8 cellular contexts compared by ENCODE assay signal in the genomic region with DNA sequence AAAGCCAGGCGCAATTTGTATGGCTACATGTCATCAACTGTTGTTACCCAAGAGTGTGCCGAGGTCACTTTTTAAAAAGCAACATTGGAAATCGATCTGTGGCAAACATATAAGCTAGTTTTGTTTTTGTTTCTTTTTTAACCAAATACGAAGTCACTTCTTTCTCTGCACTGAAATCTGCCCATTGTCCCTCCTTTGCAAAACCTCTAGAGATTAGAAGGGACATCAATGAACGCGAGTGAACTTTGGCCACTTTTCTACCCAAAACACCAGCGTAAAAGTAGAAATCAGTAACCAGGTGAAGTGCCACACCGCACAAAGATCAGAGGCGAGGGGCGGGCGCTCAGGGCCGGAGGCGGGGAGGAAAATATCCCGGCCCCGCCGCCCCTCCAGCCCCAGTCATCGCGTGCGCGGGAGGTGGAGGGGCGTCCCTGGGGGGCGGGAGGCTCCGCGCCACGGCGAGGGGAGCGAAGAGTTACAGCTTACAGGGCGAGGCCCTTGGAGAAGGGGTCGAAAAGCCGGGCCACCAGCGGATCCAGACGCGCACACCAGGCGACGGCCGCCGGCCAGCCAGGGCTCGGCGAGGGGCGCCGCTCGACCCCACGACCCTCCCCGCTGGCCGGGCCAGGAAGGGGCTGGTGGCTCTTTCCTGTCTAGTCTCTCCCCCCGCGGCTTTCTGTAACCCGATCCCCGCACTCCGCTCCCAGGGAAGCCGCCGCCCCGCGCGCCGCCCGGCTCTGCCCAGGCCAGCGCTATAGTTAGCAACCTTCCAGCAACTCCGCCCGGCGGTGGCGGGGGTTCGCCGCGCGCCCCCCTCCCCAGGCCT. TPM values are rescaled to one million over a fixed set of nuclear protein-coding genes. Genes with fewer than 3 reads are reported as not detected.
A peak's percentile ranks its signal among the peaks of the same experiment; 100 is the strongest.
DNase-seq lines count a peak whose midpoint lies in the region; ATAC-seq and TF ChIP-seq lines count a peak whose summit lies in the region.

No MANE protein-coding gene starts in this region.

- H3K27me3 ChIP-seq in BLaER1 treated with 17β-estradiol and CSF1 and Interleukin-3, amounts not matched to agents 10 nM and 100 nM = peaks cover 29 to 56% (median 48%) of the 10 kb centered on the region in 11 experiments
- H3K27me3 ChIP-seq in cardiac muscle cell (no peaks in the 10 kb centered on the region), prostate gland (replicated peaks; ENCODE audit: insufficient read depth) (no peaks in the 10 kb centered on the region), uterus (no peaks in the 10 kb centered on the region)

- peaks cover 0 to 14% (median 6%) of the 10 kb centered on the region in 10 experiments; a peak in 7 of 20 replicates for H3K4me1 ChIP-seq in BLaER1 treated with 17β-estradiol and CSF1 and Interleukin-3, amounts not matched to agents 10 nM and 100 nM
- peaks cover 18% of the 10 kb centered on the region for H3K4me1 ChIP-seq in cardiac muscle cell (ENCODE audit: low read depth)
- no peaks in the 10 kb centered on the region for H3K4me1 ChIP-seq in prostate gland (replicated peaks)
- H3K4me1 ChIP-seq in uterus = peaks cover 0 to 2% of the 10 kb centered on the region in 2 donors

- no peak for TF ChIP-seq CTCF in cardiac muscle cell (IDR thresholded peaks at IDR 0.05; ENCODE audit: low read depth, low read length)
- TF ChIP-seq CTCF in prostate gland (IDR thresholded peaks at IDR 0.05) = no peak
- no peak for TF ChIP-seq CTCF in uterus (IDR thresholded peaks at IDR 0.05)

- in situ Hi-C loops in SK-MEL-5 (cut with HindIII; ENCODE audit: low pct_unique_long_range_greater_than_20kb, low sequenced_read_pairs) = no loop called here

- H3K4me3 ChIP-seq in BLaER1 treated with 17β-estradiol and CSF1 and Interleukin-3, amounts not matched to agents 10 nM and 100 nM = peak overlapping the region; percentile 70 to 88 (median 76)
- peak overlapping the region; percentile 97 for H3K4me3 ChIP-seq in cardiac muscle cell
- H3K4me3 ChIP-seq in prostate gland = peak overlapping the region; percentile 91 to 97
- peak overlapping the region; percentile 84 to 86 for H3K4me3 ChIP-seq in uterus

- H3K9me3 Mint-ChIP-seq in activated naive CD8-positive, alpha-beta T cell (ENCODE audit: low read depth) = no peaks in the 10 kb centered on the region

- no peaks in the 10 kb centered on the region for H3K36me3 Mint-ChIP-seq in activated naive CD8-positive, alpha-beta T cell

- no peaks in the 10 kb centered on the region for H3K9me3 ChIP-seq in BLaER1 treated with 17β-estradiol and CSF1 and Interleukin-3, amounts not matched to agents 10 nM and 100 nM (replicated peaks in 1 of 11)
- H3K9me3 ChIP-seq in cardiac muscle cell (ENCODE audit: low read depth) (no peaks in the 10 kb centered on the region), prostate gland (no peaks in the 10 kb centered on the region), uterus (no peaks in the 10 kb centered on the region)

- intact Hi-C loops in prostate gland (cut with DNase I) = loop anchor here (5.0 to 10.0 kb wide), 3 partner anchors 85 to 220 kb away; no protein-coding TSS in a partner anchor
- intact Hi-C loops in uterus (cut with DNase I; ENCODE audit: low total_unique reads) = no loop called here

- TF ChIP-seq POLR2A in prostate gland (IDR thresholded peaks at IDR 0.05) = no peak
- TF ChIP-seq POLR2A in uterus (IDR thresholded peaks at IDR 0.05) = peak in 1 of 2 donors; percentile 52

- WGBS in prostate gland = 1% methylated on average over 66 of the region's 66 CpGs

- H3K9ac ChIP-seq in BLaER1 treated with 17β-estradiol and CSF1 and Interleukin-3, amounts not matched to agents 10 nM and 100 nM = peak overlapping the region; percentile 50 to 89 (median 76)

- H3K27ac Mint-ChIP-seq in activated naive CD8-positive, alpha-beta T cell = peak overlapping the region; percentile 93

- ATAC-seq in HG03025 (IDR thresholded peaks at IDR 0.05; ENCODE audit: low FRiP score, unreplicated experiment) (peak; percentile 41), GM21367 (IDR thresholded peaks at IDR 0.05; ENCODE audit: unreplicated experiment) (no peak)

- no peaks in the 10 kb centered on the region for H3K27me3 Mint-ChIP-seq in activated naive CD8-positive, alpha-beta T cell

- H3K36me3 ChIP-seq in BLaER1 treated with 17β-estradiol and CSF1 and Interleukin-3, amounts not matched to agents 10 nM and 100 nM = no peaks in the 10 kb centered on the region
- no peaks in the 10 kb centered on the region for H3K36me3 ChIP-seq in cardiac muscle cell
- H3K36me3 ChIP-seq in prostate gland = no peaks in the 10 kb centered on the region
- no peaks in the 10 kb centered on the region for H3K36me3 ChIP-seq in uterus

- peak overlapping the region; percentile 96 for H3K4me3 Mint-ChIP-seq in activated naive CD8-positive, alpha-beta T cell

- peak overlapping the region in 7 of 11 experiments; percentile 2 to 59 (median 27); a peak in 12 of 22 replicates for H3K27ac ChIP-seq in BLaER1 treated with 17β-estradiol and CSF1 and Interleukin-3, amounts not matched to agents 10 nM and 100 nM
- peak overlapping the region; percentile 94 for H3K27ac ChIP-seq in cardiac muscle cell
- peak overlapping the region; percentile 89 to 93 for H3K27ac ChIP-seq in prostate gland
- peak overlapping the region; percentile 97 for H3K27ac ChIP-seq in uterus

- H3K4me1 Mint-ChIP-seq in activated naive CD8-positive, alpha-beta T cell (ENCODE audit: low read depth) = peaks cover 63% of the 10 kb centered on the region

- peak overlapping the region; percentile 80 to 99 (median 94) for H3K4me2 ChIP-seq in BLaER1 treated with 17β-estradiol and CSF1 and Interleukin-3, amounts not matched to agents 10 nM and 100 nM

- no peaks in the 10 kb centered on the region; a peak in 2 of 22 replicates for H4K20me1 ChIP-seq in BLaER1 treated with 17β-estradiol and CSF1 and Interleukin-3, amounts not matched to agents 10 nM and 100 nM

- DNase-seq in SK-MEL-5 (ENCODE audit: low read depth, low spot score) (peak; percentile 45), cardiac muscle cell (ENCODE audit: low read depth in 1 of 2, low spot score in 1 of 2) (peak; percentile 80 to 95), prostate gland (ENCODE audit: low spot score) (peak; percentile 73), uterus (peak; percentile 75 to 80)

RNA-seq across cellular contexts. Expression of a gene that starts 1.0 kb away (rescaled TPM):
- total RNA-seq in SK-MEL-5 (2014; rRNA removed; shearing (Covaris generic)) = 54.6 and 56.8 TPM in 2 replicates
- 37.7 and 49.8 TPM in 2 replicates for polyA plus RNA-seq in SK-MEL-5 (2015; cell fraction: cytosol; rRNA removed)
- polyA plus RNA-seq in SK-MEL-5 (2015; cell fraction: nucleus; rRNA removed) = 74.9 and 78.6 TPM in 2 replicates
- 68.8 and 89.5 TPM in 2 replicates for total RNA-seq in cardiac muscle cell
- 99.9 and 120 TPM in 2 replicates for polyA plus RNA-seq in cardiac muscle cell
- 10 to 100 TPM; 18.8 to 22.8 TPM for total RNA-seq in prostate gland
- total RNA-seq in uterus = 100 to 1,000 TPM in 2 of 4 donors, 10 to 100 TPM in 2; 30.5 to 149 (median 88.9) TPM

Comparison
In these comparisons a context has a peak if more than half of its experiments do, and no peak if none do; other contexts are left out.
1. H3K27ac ChIP-seq: peak in every context shown above with its lines; median percentile 97 in uterus; 94 in cardiac muscle cell; 91 in prostate gland; 27 in BLaER1 treated with 17β-estradiol and CSF1 and Interleukin-3, amounts not matched to agents 10 nM and 100 nM.